In the genomic region with DNA sequence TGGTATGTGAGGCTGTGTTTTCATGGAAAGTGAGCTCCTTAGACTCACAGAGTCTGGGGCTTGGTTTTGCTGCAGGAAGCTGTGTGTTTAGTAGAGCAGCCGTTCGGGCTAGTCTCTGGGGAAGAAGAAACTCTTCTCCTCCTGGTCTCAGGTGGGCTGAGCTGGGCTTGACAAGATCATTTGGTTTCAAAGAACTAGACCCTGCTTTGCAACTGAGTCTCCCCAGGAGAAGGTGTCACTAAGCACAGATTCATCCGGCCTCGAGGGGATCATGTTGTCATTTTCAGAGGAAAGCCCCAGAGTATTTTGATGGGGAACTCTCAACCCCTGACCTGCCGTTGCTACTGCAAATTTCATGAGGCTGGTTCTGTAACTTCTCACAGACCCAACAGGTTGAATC, we compare ENCODE assay signal across 22 cellular contexts.
"Had no signal": no experiment of that assay in that cellular context is flagged by ENCODE, and none has a peak within 500 bp of the region (broad histone marks: within the 10 kb centered on the region; RNA-seq: fewer than 3 reads in every experiment).

No MANE protein-coding gene starts in this region.

- H3K9me3 ChIP-seq: colonic mucosa, right lobe of liver, thyroid gland had no signal

- H3K36me3 ChIP-seq: colonic mucosa, right lobe of liver, thyroid gland had no signal

- H3K27ac ChIP-seq: colonic mucosa, dorsolateral prefrontal cortex, epithelial cell of prostate, parathyroid adenoma, right lobe of liver, skin epidermis, thyroid gland had no signal

- H2AFZ ChIP-seq: parathyroid adenoma had no signal

- H3K9me3 Mint-ChIP-seq: activated naive CD4-positive, alpha-beta T cell treated with anti-CD3 and anti-CD28 coated beads for 36 hours; activated naive CD8-positive, alpha-beta T cell treated with anti-CD3 and anti-CD28 coated beads, Interleukin-2, amount 10 ng/mL, durations not matched to agents 7 days and 5 days; activated T-cell treated with anti-CD3 and anti-CD28 coated beads, Interleukin-2, amount 50 U/mL, for 72 hours; nephron; stimulated activated naive CD8-positive, alpha-beta T cell treated with anti-CD3 and anti-CD28 coated beads, Interleukin-15, Interleukin-2, amounts not matched to agents 100 ng/mL and 50 ng/mL, for 24 hours; T-cell; T-helper 2 cell treated with Interferon-gamma antibody and Interleukin-4, amounts not matched to agents 5 μg/mL and 100 μg/mL, for 36 hours had no signal

- H3K9ac ChIP-seq: parathyroid adenoma had no signal

- DNase-seq: activated CD4-positive, alpha-beta T cell treated with anti-CD3 and anti-CD28 coated beads for 1 hour; activated CD4-positive, alpha-beta T cell treated with anti-CD3 and anti-CD28 coated beads, Interleukin-2, amount 50 U/mL, for 1 hour; activated CD8-positive, alpha-beta T cell treated with anti-CD3 and anti-CD28 coated beads, Interleukin-2, amount 10 ng/mL, durations not matched to agents 7 days and 5 days; activated effector memory CD4-positive, alpha-beta T cell treated with Interleukin-2 at 50 U/mL for 16 hours; activated naive CD4-positive, alpha-beta T cell treated with anti-CD3 and anti-CD28 coated beads for 36 hours; activated naive CD8-positive, alpha-beta T cell treated with anti-CD3 and anti-CD28 coated beads, Interleukin-2, amount 10 ng/mL, durations not matched to agents 7 days and 5 days; activated T-cell treated with anti-CD3 and anti-CD28 coated beads, Interleukin-2, amount 50 U/mL, for 72 hours; amygdala; colonic mucosa; dorsolateral prefrontal cortex; foreskin fibroblast; right lobe of liver; stimulated activated CD4-positive, alpha-beta T cell treated with anti-CD3 and anti-CD28 coated beads, Interleukin-1b, Interleukin-23, amount 100 ng/mL, for 48 hours; substantia nigra; T-cell; thyroid gland had no signal

- H3K36me3 Mint-ChIP-seq: activated naive CD8-positive, alpha-beta T cell treated with anti-CD3 and anti-CD28 coated beads, Interleukin-2, amount 10 ng/mL, durations not matched to agents 7 days and 5 days; T-cell had no signal

- H3K4me1 ChIP-seq: colonic mucosa had no signal

- H3K4me1 Mint-ChIP-seq: activated naive CD8-positive, alpha-beta T cell treated with anti-CD3 and anti-CD28 coated beads, Interleukin-2, amount 10 ng/mL, durations not matched to agents 7 days and 5 days had no signal

- H3K27me3 ChIP-seq: colonic mucosa, right lobe of liver, thyroid gland had no signal

- H3K27ac Mint-ChIP-seq: activated CD8-positive, alpha-beta T cell treated with anti-CD3 and anti-CD28 coated beads, Interleukin-2, amount 10 ng/mL, durations not matched to agents 7 days and 5 days; activated naive CD4-positive, alpha-beta T cell treated with anti-CD3 and anti-CD28 coated beads for 36 hours; activated naive CD8-positive, alpha-beta T cell treated with anti-CD3 and anti-CD28 coated beads, Interleukin-2, amount 10 ng/mL, durations not matched to agents 7 days and 5 days; activated T-cell treated with anti-CD3 and anti-CD28 coated beads, Interleukin-2, amount 50 U/mL, for 72 hours; stimulated activated naive CD8-positive, alpha-beta T cell treated with anti-CD3 and anti-CD28 coated beads, Interleukin-15, Interleukin-2, amounts not matched to agents 100 ng/mL and 50 ng/mL, for 24 hours; T-cell; T-helper 2 cell treated with Interferon-gamma antibody and Interleukin-4, amounts not matched to agents 5 μg/mL and 100 μg/mL, for 36 hours had no signal

- H3K4me3 Mint-ChIP-seq: activated CD8-positive, alpha-beta T cell treated with anti-CD3 and anti-CD28 coated beads, Interleukin-2, amount 10 ng/mL, durations not matched to agents 7 days and 5 days; activated naive CD4-positive, alpha-beta T cell treated with anti-CD3 and anti-CD28 coated beads for 36 hours; activated naive CD8-positive, alpha-beta T cell treated with anti-CD3 and anti-CD28 coated beads, Interleukin-2, amount 10 ng/mL, durations not matched to agents 7 days and 5 days; activated T-cell treated with anti-CD3 and anti-CD28 coated beads, Interleukin-2, amount 50 U/mL, for 72 hours; nephron; stimulated activated naive CD8-positive, alpha-beta T cell treated with anti-CD3 and anti-CD28 coated beads, Interleukin-15, Interleukin-2, amounts not matched to agents 100 ng/mL and 50 ng/mL, for 24 hours; T-cell; T-helper 2 cell treated with Interferon-gamma antibody and Interleukin-4, amounts not matched to agents 5 μg/mL and 100 μg/mL, for 36 hours had no signal

- H3K4me3 ChIP-seq: colonic mucosa, dorsolateral prefrontal cortex, right lobe of liver, skin epidermis, thyroid gland had no signal

- H3K79me2 ChIP-seq: parathyroid adenoma had no signal
